In genomic region chr6:32947552-32948465, GRCh38 we compare ENCODE assay signal across 8 cellular contexts. TPM values are rescaled to one million over a fixed set of nuclear protein-coding genes. Genes with fewer than 3 reads are reported as not detected.
DNase-seq lines count a peak whose midpoint lies in the region; ATAC-seq and TF ChIP-seq lines count a peak whose summit lies in the region.

No MANE protein-coding gene starts in this region.

- H2AFZ ChIP-seq in GM23338, result no peak overlapping the region

- no peaks in the 10 kb centered on the region for H3K9me2 ChIP-seq in GM23338 (ENCODE audit: insufficient read depth)

- DNase-seq in D341Med (ENCODE audit: low spot score) (peak; percentile 65), GM23338 (ENCODE audit: low spot score) (peak; percentile 86), RPMI8226 (peak; percentile 60), dermis microvascular lymphatic vessel endothelial cell (ENCODE audit: low read depth in 2 of 2) (peak; percentile 20 to 67), osteocyte (ENCODE audit: extremely low spot score, unreplicated experiment) (no peak), tibial artery (no peak)

- H3K4me1 ChIP-seq in GM23338 (ENCODE audit: insufficient read depth), result no peaks in the 10 kb centered on the region
- peaks cover 0 to 4% (median 1%) of the 10 kb centered on the region in 4 donors for H3K4me1 ChIP-seq in tibial artery

- H3K9me3 ChIP-seq in tibial artery, result peaks cover 0 to 3% (median 0%) of the 10 kb centered on the region in 3 donors

- H3K79me2 ChIP-seq in GM23338 (replicated peaks; ENCODE audit: insufficient read depth), result no peaks in the 10 kb centered on the region

- H3F3A ChIP-seq in GM23338 (replicated peaks; ENCODE audit: low read depth), result no peaks in the 10 kb centered on the region; the same call in 1 of the 2 replicates

- H3K9me3 Mint-ChIP-seq in GM23338 (no peaks in the 10 kb centered on the region), osteocyte (ENCODE audit: unreplicated experiment) (no peaks in the 10 kb centered on the region)

- H3K4me3 ChIP-seq in GM23338 (no peak overlapping the region), tibial artery (no peak overlapping the region)

- TF ChIP-seq CTCF in GM23338 (conservative IDR thresholded peaks at IDR 0.05; ENCODE audit: low read depth in 2 of 2) (peak; percentile 88 to 99), osteocyte (IDR thresholded peaks at IDR 0.05) (peak; percentile 58), tibial artery (IDR thresholded peaks at IDR 0.05) (no peak)

- peaks cover 11% of the 10 kb centered on the region for H3K4me1 Mint-ChIP-seq in GM23338
- peaks cover 2% of the 10 kb centered on the region for H3K4me1 Mint-ChIP-seq in osteocyte (ENCODE audit: unreplicated experiment)

- no peak overlapping the region for H3K27ac Mint-ChIP-seq in GM23338
- H3K27ac Mint-ChIP-seq in osteocyte (ENCODE audit: unreplicated experiment), result no peak overlapping the region

- peaks cover 2% of the 10 kb centered on the region for H3K27me3 Mint-ChIP-seq in GM23338 (ENCODE audit: insufficient read depth, low read depth, poor library complexity)
- H3K27me3 Mint-ChIP-seq in osteocyte (ENCODE audit: unreplicated experiment), result peaks cover 41% of the 10 kb centered on the region

- H3K27ac ChIP-seq in GM23338 (ENCODE audit: low read depth) (no peak overlapping the region), tibial artery (no peak overlapping the region)

- H3K36me3 ChIP-seq in GM23338 (ENCODE audit: insufficient read depth), result no peaks in the 10 kb centered on the region
- H3K36me3 ChIP-seq in tibial artery, result no peaks in the 10 kb centered on the region

- no peaks in the 10 kb centered on the region for H4K20me1 ChIP-seq in GM23338 (replicated peaks; ENCODE audit: insufficient read depth)

- intact Hi-C loops in tibial artery (cut with DNase I; ENCODE audit: low total_unique reads), result no loop called here

- H3K4me2 ChIP-seq in GM23338, result no peak overlapping the region

- peak; percentile 96 for ATAC-seq in GM23338
- no peak for ATAC-seq in GM18868 (IDR thresholded peaks at IDR 0.05; ENCODE audit: unreplicated experiment)
- no peak for ATAC-seq in GM21515 (IDR thresholded peaks at IDR 0.05; ENCODE audit: unreplicated experiment)

- H3K27me3 ChIP-seq in GM23338 (ENCODE audit: insufficient read depth) (no peaks in the 10 kb centered on the region), tibial artery (peaks cover 0 to 3% of the 10 kb centered on the region in 2 donors)

- no peaks in the 10 kb centered on the region for H3K36me3 Mint-ChIP-seq in GM23338 (ENCODE audit: low read depth)
- H3K36me3 Mint-ChIP-seq in osteocyte (ENCODE audit: unreplicated experiment), result no peaks in the 10 kb centered on the region

- H3K4me3 Mint-ChIP-seq in GM23338 (no peak overlapping the region), osteocyte (ENCODE audit: unreplicated experiment) (no peak overlapping the region)

TF ChIP-seq in GM23338, 12 proteins besides CTCF, POLR2A, EP300 and RAD21 (continues in another document):
- TF ChIP-seq, protein P1, sequence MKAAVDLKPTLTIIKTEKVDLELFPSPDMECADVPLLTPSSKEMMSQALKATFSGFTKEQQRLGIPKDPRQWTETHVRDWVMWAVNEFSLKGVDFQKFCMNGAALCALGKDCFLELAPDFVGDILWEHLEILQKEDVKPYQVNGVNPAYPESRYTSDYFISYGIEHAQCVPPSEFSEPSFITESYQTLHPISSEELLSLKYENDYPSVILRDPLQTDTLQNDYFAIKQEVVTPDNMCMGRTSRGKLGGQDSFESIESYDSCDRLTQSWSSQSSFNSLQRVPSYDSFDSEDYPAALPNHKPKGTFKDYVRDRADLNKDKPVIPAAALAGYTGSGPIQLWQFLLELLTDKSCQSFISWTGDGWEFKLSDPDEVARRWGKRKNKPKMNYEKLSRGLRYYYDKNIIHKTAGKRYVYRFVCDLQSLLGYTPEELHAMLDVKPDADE (IDR thresholded peaks at IDR 0.05), result no peak
- no peak for TF ChIP-seq STAT1 (IDR thresholded peaks at IDR 0.05; ENCODE audit: unreplicated experiment)
- TF ChIP-seq ZNF462 (CRISPR knock-in tag; IDR thresholded peaks at IDR 0.05), result no peak
- no peak for TF ChIP-seq CREB1 (CRISPR knock-in tag; IDR thresholded peaks at IDR 0.05; ENCODE audit: low read depth)
- TF ChIP-seq ZNF331 (CRISPR knock-in tag; IDR thresholded peaks at IDR 0.05; ENCODE audit: low read depth), result no peak
- TF ChIP-seq EZH2phosphoT487 (IDR thresholded peaks at IDR 0.05; ENCODE audit: unreplicated experiment), result no peak
- no peak for TF ChIP-seq POLR2AphosphoS5 (IDR thresholded peaks at IDR 0.05; ENCODE audit: low read depth)

RNA-seq across cellular contexts. Expression of gene HLA-DMA, which starts 5.1 kb away (rescaled TPM):
- total RNA-seq in GM23338 (2014; rRNA removed; shearing (Covaris generic)), result 3.5 and 5.2 TPM in 2 replicates
- 6.2 and 8.1 TPM in 2 replicates for polyA plus RNA-seq in GM23338 (2016; fragmentation: Nextera tagmentation; extraction: Ambion mirVana)
- total RNA-seq in dermis microvascular lymphatic vessel endothelial cell (0.63 and 1.2 TPM in 2 replicates), osteocyte (1.3 and 3.0 TPM in 2 replicates)

RNA-seq across cellular contexts. Expression of gene HLA-DMB, which starts 7.0 kb away (rescaled TPM):
- 1.3 and 1.6 TPM in 2 replicates for total RNA-seq in GM23338 (2014; rRNA removed; shearing (Covaris generic))
- polyA plus RNA-seq in GM23338 (2016; fragmentation: Nextera tagmentation; extraction: Ambion mirVana), result 0.70 and 1.4 TPM in 2 replicates
- 0.25 and 0.51 TPM in 2 replicates for total RNA-seq in dermis microvascular lymphatic vessel endothelial cell
- not detected in 2 replicates for total RNA-seq in osteocyte

RNA-seq across cellular contexts. Expression of gene BRD2, which starts 20.6 kb away (rescaled TPM):
- total RNA-seq in GM23338 (2014; rRNA removed; shearing (Covaris generic)), result 169 and 182 TPM in 2 replicates
- polyA plus RNA-seq in GM23338 (2016; fragmentation: Nextera tagmentation; extraction: Ambion mirVana), result 81.9 and 84.9 TPM in 2 replicates
- total RNA-seq in dermis microvascular lymphatic vessel endothelial cell (39.4 and 51.0 TPM in 2 replicates), osteocyte (166 and 168 TPM in 2 replicates)

Comparison
In these comparisons a context has a peak if more than half of its experiments do, and no peak if none do; other contexts are left out.
1. DNase-seq: peak in D341Med (single experiment), GM23338 (single experiment), RPMI8226 (single experiment) and dermis microvascular lymphatic vessel endothelial cell (2 of 2); none in osteocyte (single experiment) and tibial artery (0 of 2).
2. CTCF ChIP-seq: peak in GM23338 (2 of 2) and osteocyte (single experiment); none in tibial artery (0 of 2).